26 cellular contexts compared by ENCODE assay signal in genomic region chr2:34161546-34161945, GRCh38.
DNase-seq lines count a peak whose midpoint lies in the region; ATAC-seq, FAIRE-seq and TF ChIP-seq lines count a peak whose summit lies in the region.
"Had no signal": no experiment of that assay in that cellular context is flagged by ENCODE, and none has a peak within 500 bp of the region (broad histone marks: within the 10 kb centered on the region; RNA-seq: fewer than 3 reads in every experiment).

No MANE protein-coding gene starts in this region.

- POLR2A ChIA-PET in PC-3 (lab: Charles Lee; ENCODE audit: unreplicated experiment): no interaction called here

- H3K36me3 ChIP-seq in PC-3 (ENCODE audit: low read depth, low read length) (no peaks in the 10 kb centered on the region), bronchial epithelial cell (ENCODE audit: control insufficient read depth, insufficient read depth, low read length) (no peaks in the 10 kb centered on the region), H7 (replicated peaks; ENCODE audit: control insufficient read depth, insufficient read depth, low read length) (no peaks in the 10 kb centered on the region)
- H3K36me3 ChIP-seq: BLaER1 treated with 17β-estradiol and CSF1 and Interleukin-3, amounts not matched to agents 10 nM and 100 nM; HAP-1; Peyer's patch; SJCRH30 had no signal

- H3K4me1 ChIP-seq in PC-3 (ENCODE audit: insufficient read depth, low read length): no peaks in the 10 kb centered on the region; the same call in 1 of the 2 replicates
- H3K4me1 ChIP-seq: BLaER1 treated with 17β-estradiol and CSF1 and Interleukin-3, amounts not matched to agents 10 nM and 100 nM; HAP-1; Peyer's patch; SJCRH30 had no signal

- H3K4me3 ChIP-seq in PC-3 (ENCODE audit: low read length) (no peak overlapping the region), bronchial epithelial cell (ENCODE audit: low read depth, low read length) (no peak overlapping the region), retinal pigment epithelial cell (ENCODE audit: low read length) (no peak overlapping the region), H7 (ENCODE audit: insufficient read depth, low read depth, low read length) (no peak overlapping the region)
- H3K4me3 ChIP-seq: BLaER1 treated with 17β-estradiol and CSF1 and Interleukin-3, amounts not matched to agents 10 nM and 100 nM; GM23338; HAP-1; Peyer's patch; SJCRH30 had no signal

- H4K20me1 ChIP-seq in PC-3 (ENCODE audit: low read length): no peaks in the 10 kb centered on the region
- H4K20me1 ChIP-seq: BLaER1 treated with 17β-estradiol and CSF1 and Interleukin-3, amounts not matched to agents 10 nM and 100 nM had no signal

- no peak overlapping the region for H2AFZ ChIP-seq in PC-3 (ENCODE audit: low read length)
- H2AFZ ChIP-seq: GM23338 had no signal

- no peak for FAIRE-seq in bronchial epithelial cell (lab: Jason Lieb, UNC)
- FAIRE-seq: A204.1 had no signal

- DNase-seq in Caki2 (ENCODE audit: low read depth) (peak; percentile 35), PC-3 (peak; percentile 36), bronchial epithelial cell (ENCODE audit: low read depth) (peak; percentile 0), retinal pigment epithelial cell (ENCODE audit: low read depth) (peak; percentile 91), H7 (no peak)
- DNase-seq: AML-193; CD4-positive, alpha-beta T cell; DMS53; HFFc6; NCI-H1092; NCI-H1417 treated with DMSO at 0.1 percent for 48 hours; NCI-H1694 treated with DMSO at 0.1 percent for 48 hours; NCI-H2081; NCI-H2171; NCI-H226; NCI-H510A; NCI-H69; Peyer's patch; SJCRH30 had no signal

- no peak for TF ChIP-seq POLR2A in GM18505 (IDR thresholded peaks at IDR 0.05; ENCODE audit: borderline replicate concordance, extremely low read depth, insufficient read depth, insufficient read length)

- no peak overlapping the region for H3K4me2 ChIP-seq in PC-3 (ENCODE audit: low read length)
- H3K4me2 ChIP-seq: BLaER1 treated with 17β-estradiol and CSF1 and Interleukin-3, amounts not matched to agents 10 nM and 100 nM; GM23338 had no signal

- H3F3A ChIP-seq in PC-3 (ENCODE audit: low read length, unreplicated experiment): no peaks in the 10 kb centered on the region

- H3K9me2 ChIP-seq in PC-3 (replicated peaks; ENCODE audit: low read length): no peaks in the 10 kb centered on the region

- no TSS peak for BruUV-seq in PC-3 (replicated peaks; lab: Mats Ljungman, UMichigan)

- no peaks in the 10 kb centered on the region for H3K79me2 ChIP-seq in PC-3 (ENCODE audit: low read length)

- no peaks in the 10 kb centered on the region for H3K9me3 ChIP-seq in PC-3 (ENCODE audit: low read length)
- H3K9me3 ChIP-seq: BLaER1 treated with 17β-estradiol and CSF1 and Interleukin-3, amounts not matched to agents 10 nM and 100 nM; HAP-1; Peyer's patch; SJCRH30 had no signal

- CTCF ChIA-PET in PC-3 (lab: Charles Lee): no interaction called here

- ATAC-seq in PC-3 (no peak), GM18505 (IDR thresholded peaks at IDR 0.05; ENCODE audit: unreplicated experiment) (no peak)
- no peak for ATAC-seq in activated CD4-positive, CD25-positive, alpha-beta regulatory T cell treated with anti-CD3 and anti-CD28 coated beads, Interleukin-2, amount 50 U/mL, for 24 hours
- ATAC-seq: GM23338, Right ventricle myocardium inferior had no signal

- no peak overlapping the region for H3K9ac ChIP-seq in PC-3 (ENCODE audit: low read length)
- H3K9ac ChIP-seq: BLaER1 treated with 17β-estradiol and CSF1 and Interleukin-3, amounts not matched to agents 10 nM and 100 nM had no signal

- in situ Hi-C loops in Caki2 (cut with HindIII; ENCODE audit: low pct_unique_long_range_greater_than_20kb, low sequenced_read_pairs): no loop called here

- intact Hi-C loops in PC-3 (cut with micrococcal nuclease): no loop called here

- TF ChIP-seq CTCF in PC-3 (conservative IDR thresholded peaks at IDR 0.05; ENCODE audit: low read depth, low read length): no peak
- no peak for TF ChIP-seq CTCF in bronchial epithelial cell (IDR thresholded peaks at IDR 0.05; ENCODE audit: insufficient read depth, low read length, severe bottlenecking)
- no peak for TF ChIP-seq CTCF in retinal pigment epithelial cell (conservative IDR thresholded peaks at IDR 0.05; ENCODE audit: low read depth, low read length)

- peaks cover 2% of the 10 kb centered on the region; the same call in 1 of the 2 replicates for H3K27me3 ChIP-seq in PC-3 (ENCODE audit: low read length)
- no peaks in the 10 kb centered on the region for H3K27me3 ChIP-seq in bronchial epithelial cell (ENCODE audit: control insufficient read depth, insufficient read depth, low read length)
- no peaks in the 10 kb centered on the region for H3K27me3 ChIP-seq in H7 (ENCODE audit: control insufficient read depth, insufficient read depth, low read length)
- H3K27me3 ChIP-seq: BLaER1 treated with 17β-estradiol and CSF1 and Interleukin-3, amounts not matched to agents 10 nM and 100 nM; Peyer's patch; SJCRH30 had no signal

- H3K27ac ChIP-seq in PC-3 (ENCODE audit: low read length): peak overlapping the region; percentile 38; the same call in 1 of the 2 replicates
- H3K27ac ChIP-seq: BLaER1 treated with 17β-estradiol and CSF1 and Interleukin-3, amounts not matched to agents 10 nM and 100 nM; Peyer's patch; SJCRH30 had no signal
